ENCODE assay signal across 23 cellular contexts in genomic region chr1:185654199-185654951, GRCh38.
DNase-seq lines count a peak whose midpoint lies in the region; ATAC-seq, FAIRE-seq and TF ChIP-seq lines count a peak whose summit lies in the region.
"Had no signal": no experiment of that assay in that cellular context is flagged by ENCODE, and none has a peak within 500 bp of the region (broad histone marks: within the 10 kb centered on the region; RNA-seq: fewer than 3 reads in every experiment).

No MANE protein-coding gene starts in this region.

- H3K4me1 ChIP-seq in mesenchymal stem cell (ENCODE audit: control insufficient read depth, insufficient read depth, low read depth, low read length) = peaks cover 4% of the 10 kb centered on the region
- H3K4me1 ChIP-seq: lower lobe of right lung, prostate gland, tibial nerve had no signal

- no peak overlapping the region for H2BK12ac ChIP-seq in mesenchymal stem cell (ENCODE audit: low read length in 2 of 2)

- TF ChIP-seq CTCF in fibroblast of pulmonary artery (IDR thresholded peaks at IDR 0.05; ENCODE audit: low read length, missing control alignments) = no peak

- H3K4me2 ChIP-seq in mesenchymal stem cell (ENCODE audit: low read length, poor library complexity, severe bottlenecking) = no peak overlapping the region

- no peaks in the 10 kb centered on the region for H3K36me3 ChIP-seq in mesenchymal stem cell (ENCODE audit: control insufficient read depth in 1 of 2, insufficient read depth in 2 of 2, low read depth in 1 of 2, low read length in 2 of 2)
- H3K36me3 ChIP-seq: lower lobe of right lung, prostate gland, tibial nerve had no signal

- no peak overlapping the region for H3K27ac ChIP-seq in mesenchymal stem cell (ENCODE audit: low read length, poor library complexity, severe bottlenecking)
- no peak overlapping the region for H3K27ac ChIP-seq in caudate nucleus (ENCODE audit: low read depth, low read length)
- H3K27ac ChIP-seq: lower lobe of right lung, prostate gland, SK-N-MC, tibial nerve had no signal

- peak; percentile 22 for FAIRE-seq in TTC549 (lab: Jason Lieb, UNC)
- FAIRE-seq: A204.1, H1 had no signal

- no peak overlapping the region for H2BK5ac ChIP-seq in mesenchymal stem cell (ENCODE audit: low read depth, low read length, poor library complexity, severe bottlenecking)

- no peak overlapping the region for H4K91ac ChIP-seq in mesenchymal stem cell (ENCODE audit: low read length)

- H3K4me3 ChIP-seq in fibroblast of pulmonary artery (replicated peaks; ENCODE audit: low read depth, low read length) (no peak overlapping the region), mesenchymal stem cell (ENCODE audit: insufficient read depth in 1 of 2, low read depth in 1 of 2, low read length in 2 of 2) (no peak overlapping the region)
- H3K4me3 ChIP-seq: lower lobe of right lung, prostate gland, SK-N-MC, tibial nerve had no signal

- H3K9me3 ChIP-seq in mesenchymal stem cell (ENCODE audit: control insufficient read depth, low read length) = no peaks in the 10 kb centered on the region
- H3K9me3 ChIP-seq: lower lobe of right lung, prostate gland had no signal

- intact Hi-C loops in head of caudate nucleus (cut with DNase I) = no loop called here

- no peak overlapping the region for H3K4ac ChIP-seq in mesenchymal stem cell (ENCODE audit: low read depth in 1 of 2, low read length in 2 of 2)

- 64% methylated on average over 4 of the region's 4 CpGs for WGBS in mesenchymal stem cell

- no peaks in the 10 kb centered on the region for H3K79me1 ChIP-seq in mesenchymal stem cell (replicated peaks; ENCODE audit: low read length, poor library complexity, severe bottlenecking)

- no peak overlapping the region for H4K8ac ChIP-seq in mesenchymal stem cell (ENCODE audit: low read length)

- no peak for ATAC-seq in HG02981 (IDR thresholded peaks at IDR 0.05; ENCODE audit: unreplicated experiment)
- ATAC-seq: activated CD4-positive, alpha-beta T cell treated with anti-CD3 and anti-CD28 coated beads for 36 hours; PC-3 had no signal

- H2AK5ac ChIP-seq in mesenchymal stem cell (ENCODE audit: low read length, severe bottlenecking) = no peak overlapping the region

- H3K27me3 ChIP-seq in mesenchymal stem cell (ENCODE audit: control insufficient read depth in 1 of 2, insufficient read depth in 1 of 2, low read length in 2 of 2) = no peaks in the 10 kb centered on the region
- H3K27me3 ChIP-seq: tibial nerve had no signal

- H3K23ac ChIP-seq in mesenchymal stem cell (ENCODE audit: low read length in 2 of 2) = no peak overlapping the region

- no peak overlapping the region for H3K14ac ChIP-seq in mesenchymal stem cell (ENCODE audit: low read length in 2 of 2)

- DNase-seq in AG08396 (ENCODE audit: low spot score) (peak; percentile 18), fibroblast of pulmonary artery (ENCODE audit: low read depth) (peak; percentile 79), mesenchymal stem cell (peak; percentile 49), head of caudate nucleus (no peak), caudate nucleus (lab: John Stamatoyannopoulos, UW) (no peak), cortex of kidney (lab: John Stamatoyannopoulos, UW) (no peak)
- DNase-seq: activated CD4-positive, alpha-beta T cell treated with anti-CD3 and anti-CD28 coated beads for 36 hours; activated CD8-positive, alpha-beta memory T cell treated with anti-CD3 and anti-CD28 coated beads, Interleukin-2, amount 50 U/mL, for 48 hours; activated naive CD4-positive, alpha-beta T cell; DND-41; lower lobe of right lung; naive B cell; NCI-H1105 treated with DMSO at 0.1 percent for 48 hours; NCI-H748 treated with DMSO at 0.1 percent for 48 hours; PC-3; stimulated activated naive CD4-positive, alpha-beta T cell had no signal

- H2BK120ac ChIP-seq in mesenchymal stem cell (ENCODE audit: low read depth, low read length) = no peak overlapping the region

- no peak overlapping the region for H3K9ac ChIP-seq in mesenchymal stem cell (ENCODE audit: low read length)

- H3K18ac ChIP-seq in mesenchymal stem cell (ENCODE audit: low read depth in 1 of 2, low read length in 2 of 2) = no peak overlapping the region

- H2BK15ac ChIP-seq in mesenchymal stem cell (ENCODE audit: low read depth, poor library complexity, severe bottlenecking) = no peak overlapping the region

- no peak overlapping the region for H2AFZ ChIP-seq in mesenchymal stem cell (ENCODE audit: low read depth, low read length)

Comparison
In these comparisons a context has a peak if more than half of its experiments do, and no peak if none do; other contexts are left out.
1. DNase-seq: peak in AG08396 (single experiment), fibroblast of pulmonary artery (single experiment) and mesenchymal stem cell (single experiment); none in head of caudate nucleus (0 of 42), caudate nucleus (0 of 61) and cortex of kidney (single experiment).